Comparison of ENCODE assay signal across 1 cellular context in genomic region chr10:103679096-103679790, GRCh38.
TF ChIP-seq lines count a peak whose summit lies in the region.

No MANE protein-coding gene starts in this region.

TF ChIP-seq in WTC11, 78 proteins besides CTCF, POLR2A, EP300 and RAD21 (continued from another document):
- TF ChIP-seq, protein P1, sequence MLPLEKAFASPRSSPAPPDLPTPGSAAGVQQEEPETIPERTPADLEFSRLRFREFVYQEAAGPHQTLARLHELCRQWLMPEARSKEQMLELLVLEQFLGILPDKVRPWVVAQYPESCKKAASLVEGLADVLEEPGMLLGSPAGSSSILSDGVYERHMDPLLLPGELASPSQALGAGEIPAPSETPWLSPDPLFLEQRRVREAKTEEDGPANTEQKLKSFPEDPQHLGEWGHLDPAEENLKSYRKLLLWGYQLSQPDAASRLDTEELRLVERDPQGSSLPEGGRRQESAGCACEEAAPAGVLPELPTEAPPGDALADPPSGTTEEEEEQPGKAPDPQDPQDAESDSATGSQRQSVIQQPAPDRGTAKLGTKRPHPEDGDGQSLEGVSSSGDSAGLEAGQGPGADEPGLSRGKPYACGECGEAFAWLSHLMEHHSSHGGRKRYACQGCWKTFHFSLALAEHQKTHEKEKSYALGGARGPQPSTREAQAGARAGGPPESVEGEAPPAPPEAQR (CRISPR knock-in tag; IDR thresholded peaks at IDR 0.05), result no peak
